ENCODE assay signal across 8 cellular contexts in the genomic region with DNA sequence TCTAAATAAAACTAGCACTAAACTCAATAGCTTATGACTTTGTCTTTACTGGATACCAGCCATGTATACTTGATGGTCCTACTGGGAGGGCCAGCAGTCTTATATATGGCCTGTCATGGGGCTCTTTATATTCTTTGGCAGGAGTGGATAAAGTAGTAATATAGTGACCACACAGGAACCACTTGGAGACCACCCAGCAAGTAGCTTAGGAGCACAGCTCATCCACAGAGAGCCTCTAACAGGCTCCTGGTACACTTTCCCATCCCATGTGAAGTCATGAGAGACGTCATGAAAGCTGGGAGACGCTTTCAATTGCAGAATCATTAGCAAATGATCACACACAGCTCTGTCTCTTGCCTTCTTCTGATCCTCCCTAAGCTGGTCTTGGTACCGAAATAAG.
"Had no signal": no experiment of that assay in that cellular context is flagged by ENCODE, and none has a peak within 500 bp of the region (broad histone marks: within the 10 kb centered on the region; RNA-seq: fewer than 3 reads in every experiment).

No MANE protein-coding gene starts in this region.

- H2AFZ ChIP-seq: GM23248 had no signal

- H3K27ac ChIP-seq: GM23248 had no signal

- DNase-seq: GM23248, GOT3, H9, HCEC 1CT, IMR-90 had no signal

- FAIRE-seq: H54, HTR-8/SVneo, K562 had no signal

- ATAC-seq: K562 had no signal

- H3K4me3 ChIP-seq: GM23248, K562 had no signal

- H3K9ac ChIP-seq: GM23248 had no signal
